20 cellular contexts compared by ENCODE assay signal in the genomic region with DNA sequence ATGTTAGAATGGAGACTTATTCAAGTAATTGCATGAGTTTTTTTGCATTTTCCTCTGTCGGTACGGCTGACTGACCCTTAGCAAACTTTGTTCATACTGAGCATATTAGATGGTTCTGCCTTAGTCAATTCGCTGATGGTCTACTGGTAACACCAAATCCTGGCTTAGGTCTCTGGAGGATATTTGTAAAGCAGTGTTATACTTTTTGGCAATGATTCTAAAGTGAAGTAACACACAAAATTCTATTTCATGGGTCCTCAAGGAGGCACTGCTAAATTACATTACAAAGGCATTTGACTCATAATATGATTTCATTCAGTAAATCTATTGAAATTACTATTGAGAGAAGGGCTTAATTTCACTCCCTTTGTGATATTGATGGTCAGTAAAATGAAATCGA.
"Had no signal": no experiment of that assay in that cellular context is flagged by ENCODE, and none has a peak within 500 bp of the region (broad histone marks: within the 10 kb centered on the region; RNA-seq: fewer than 3 reads in every experiment).

No MANE protein-coding gene starts in this region.

- H3K9me3 ChIP-seq: left lung, sigmoid colon, thyroid gland, vagina had no signal

- H3K36me3 ChIP-seq: left lung, sigmoid colon, thyroid gland, vagina had no signal

- FAIRE-seq: kidney had no signal

- H3K4me1 ChIP-seq: left lung, parathyroid adenoma, thyroid gland had no signal

- H3K27me3 ChIP-seq: left lung, sigmoid colon, thyroid gland, vagina had no signal

- H3K9ac ChIP-seq: parathyroid adenoma had no signal

- H3K79me2 ChIP-seq: parathyroid adenoma had no signal

- H3K4me3 ChIP-seq: left lung, sigmoid colon, thyroid gland, vagina had no signal

- H2AFZ ChIP-seq: parathyroid adenoma had no signal

- H3K4me3 Mint-ChIP-seq: activated naive CD4-positive, alpha-beta T cell treated with anti-CD3 and anti-CD28 coated beads for 36 hours; activated naive CD8-positive, alpha-beta T cell treated with anti-CD3 and anti-CD28 coated beads, Interleukin-2, amount 50 U/mL, for 24 hours; central memory CD8-positive, alpha-beta T cell; naive B cell; stimulated activated effector memory CD8-positive, alpha-beta T cell treated with anti-CD3 and anti-CD28 coated beads, Interleukin-12 subunit alpha, Interleukin-12 subunit beta, amount 100 ng/mL, for 72 hours had no signal

- DNase-seq: activated CD4-positive, alpha-beta T cell treated with anti-CD3 and anti-CD28 coated beads for 1 hour; activated CD4-positive, alpha-beta T cell treated with anti-CD3 and anti-CD28 coated beads, Interleukin-2, amount 50 U/mL, for 4 hours; activated naive CD4-positive, alpha-beta T cell treated with anti-CD3 and anti-CD28 coated beads for 36 hours; activated naive CD8-positive, alpha-beta T cell treated with anti-CD3 and anti-CD28 coated beads, Interleukin-2, amount 50 U/mL, for 24 hours; cortex of kidney; effector CD8-positive, alpha-beta T cell; hippocampal formation; kidney; left lung; mammary epithelial cell; naive B cell; sigmoid colon; stimulated activated CD4-positive, alpha-beta T cell treated with anti-CD3 and anti-CD28 coated beads, Interleukin-12 subunit alpha, Interleukin-12 subunit beta, amount 100 ng/mL, for 4 hours; thyroid gland had no signal

- ATAC-seq: activated naive CD8-positive, alpha-beta T cell treated with anti-CD3 and anti-CD28 coated beads, Interleukin-2, amount 50 U/mL, for 24 hours; left lung; stimulated activated effector memory CD8-positive, alpha-beta T cell treated with anti-CD3 and anti-CD28 coated beads, Interleukin-12 subunit alpha, Interleukin-12 subunit beta, amount 100 ng/mL, for 72 hours had no signal

- H3K27ac Mint-ChIP-seq: activated naive CD4-positive, alpha-beta T cell treated with anti-CD3 and anti-CD28 coated beads for 36 hours; activated naive CD8-positive, alpha-beta T cell treated with anti-CD3 and anti-CD28 coated beads, Interleukin-2, amount 50 U/mL, for 24 hours; activated T-helper 2 cell treated with anti-CD3 and anti-CD28 coated beads, Interferon-gamma antibody, Interleukin-2, Interleukin-4, amounts not matched to agents 10 μg/mL and 5 μg/mL and 100 μg/mL, durations not matched to agents 14 hours and 24 hours and 36 hours; stimulated activated effector memory CD8-positive, alpha-beta T cell treated with anti-CD3 and anti-CD28 coated beads, Interleukin-12 subunit alpha, Interleukin-12 subunit beta, amount 100 ng/mL, for 72 hours had no signal

- H3K9me3 Mint-ChIP-seq: activated naive CD4-positive, alpha-beta T cell treated with anti-CD3 and anti-CD28 coated beads for 36 hours; central memory CD8-positive, alpha-beta T cell; stimulated activated effector memory CD8-positive, alpha-beta T cell treated with anti-CD3 and anti-CD28 coated beads, Interleukin-12 subunit alpha, Interleukin-12 subunit beta, amount 100 ng/mL, for 72 hours had no signal

- H3K36me3 Mint-ChIP-seq: naive B cell; stimulated activated effector memory CD8-positive, alpha-beta T cell treated with anti-CD3 and anti-CD28 coated beads, Interleukin-12 subunit alpha, Interleukin-12 subunit beta, amount 100 ng/mL, for 72 hours had no signal

- H3K27ac ChIP-seq: left lung, parathyroid adenoma, sigmoid colon, thyroid gland, vagina, VCaP had no signal

- H3K4me1 Mint-ChIP-seq: central memory CD8-positive, alpha-beta T cell; naive B cell had no signal
